In genomic region chr22:30607300-30607930, GRCh38 we compare ENCODE assay signal across 1 cellular context.
TF ChIP-seq lines count a peak whose summit lies in the region.

No MANE protein-coding gene starts in this region.

TF ChIP-seq in K562, 482 proteins besides CTCF, POLR2A, EP300 and RAD21:
- peak; percentile 27; the same call in 1 of the 2 replicates for TF ChIP-seq PHF8 (IDR thresholded peaks at IDR 0.05; ENCODE audit: borderline replicate concordance, low read length)
- TF ChIP-seq TCFL5 (CRISPR knock-in tag; conservative IDR thresholded peaks at IDR 0.05) = no peak
- TF ChIP-seq MYC (IDR thresholded peaks at IDR 0.05; ENCODE audit: low read depth, low read length) = no peak
- TF ChIP-seq MYC (CRISPR knock-in tag; IDR thresholded peaks at IDR 0.05; ENCODE audit: borderline replicate concordance, low read depth) = no peak
- TF ChIP-seq MNT (conservative IDR thresholded peaks at IDR 0.05) = no peak
- TF ChIP-seq ZNF24 (IDR thresholded peaks at IDR 0.05) = no peak; the same call in 1 of the 2 replicates
- TF ChIP-seq XRCC3 (IDR thresholded peaks at IDR 0.05) = no peak
- peak; percentile 1; the same call in 1 of the 2 replicates for TF ChIP-seq GABPA (tag; conservative IDR thresholded peaks at IDR 0.05; ENCODE audit: low read depth)
- TF ChIP-seq L3MBTL2 (IDR thresholded peaks at IDR 0.05) = no peak
- 0 out of 2 replicates have a peak, but pooled peaks have one; percentile 8 for TF ChIP-seq ZNF584 (CRISPR knock-in tag; IDR thresholded peaks at IDR 0.05; ENCODE audit: low read depth)
- no peak for TF ChIP-seq ZNF3 (CRISPR knock-in tag; IDR thresholded peaks at IDR 0.05)
- no peak for TF ChIP-seq BRCA1 (IDR thresholded peaks at IDR 0.05)
- no peak for TF ChIP-seq BRCA1 (CRISPR knock-in tag; IDR thresholded peaks at IDR 0.05)
- TF ChIP-seq ZBED1 (IDR thresholded peaks at IDR 0.05) = no peak
